19 cellular contexts compared by ENCODE assay signal in the genomic region with DNA sequence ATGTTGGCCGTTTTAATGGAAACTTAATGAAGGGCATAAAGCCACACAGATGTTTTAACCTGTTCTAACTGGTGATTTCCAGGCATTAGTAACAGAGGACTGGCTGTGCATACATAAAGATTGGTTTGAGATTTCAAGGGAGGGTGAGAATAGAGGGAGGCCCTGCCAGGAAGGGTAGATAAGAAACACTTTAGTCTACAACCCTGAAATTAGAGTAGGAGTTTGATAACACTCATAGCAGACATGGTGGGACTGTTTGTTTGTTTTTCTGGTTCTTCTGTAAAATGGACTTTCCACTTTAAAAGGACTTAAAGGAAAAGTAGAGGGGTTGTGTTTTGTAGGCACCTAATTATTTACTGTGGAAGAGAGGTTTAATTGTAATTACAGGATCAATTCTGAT. TPM values are rescaled to one million over a fixed set of nuclear protein-coding genes. Genes with fewer than 3 reads are reported as not detected.
"Had no signal": no experiment of that assay in that cellular context is flagged by ENCODE, and none has a peak within 500 bp of the region (broad histone marks: within the 10 kb centered on the region; RNA-seq: fewer than 3 reads in every experiment).

No MANE protein-coding gene starts in this region.

- H3K9me3 ChIP-seq: ovary, right atrium auricular region, sigmoid colon, testis, tibial nerve had no signal

- H3K27me3 ChIP-seq: hepatocyte, ovary, right atrium auricular region, sigmoid colon, testis, tibial nerve had no signal

- H3K27ac ChIP-seq: hepatocyte, ovary, right atrium auricular region, sigmoid colon, skin epidermis, testis, tibial nerve had no signal

- H3K4me2 ChIP-seq: hepatocyte had no signal

- H3K4me3 ChIP-seq: hepatocyte, ovary, right atrium auricular region, sigmoid colon, skin epidermis, testis, tibial nerve had no signal

- DNase-seq: effector memory CD8-positive, alpha-beta T cell; erythroblast; foreskin melanocyte; head of caudate nucleus; left colon; naive thymus-derived CD4-positive, alpha-beta T cell; nucleus accumbens; ovary; sigmoid colon; stimulated activated CD4-positive, alpha-beta T cell treated with anti-CD3 and anti-CD28 coated beads, Interleukin-2, amount 100 ng/mL, for 24 hours; stimulated activated CD4-positive, alpha-beta T cell treated with anti-CD3 and anti-CD28 coated beads, Interleukin-4, amount 100 ng/mL, for 4 hours; stimulated activated naive B cell treated with anti-CD40 and anti-IgM and Interleukin-4, amounts not matched to agents 10 μg/mL and 1 μg/mL and 100 μg/mL, for 72 hours; stimulated activated naive CD8-positive, alpha-beta T cell treated with anti-CD3 and anti-CD28 coated beads, Interleukin-15, amount 100 ng/mL, for 72 hours; testis had no signal

- H3K4me1 ChIP-seq: right atrium auricular region, sigmoid colon, testis, tibial nerve had no signal

- FAIRE-seq: endothelial cell of umbilical vein had no signal

- H3K79me2 ChIP-seq: hepatocyte had no signal

- H3K36me3 ChIP-seq: ovary, right atrium auricular region, sigmoid colon had no signal

RNA-seq across cellular contexts. Expression of gene SLC4A4, which starts 16.2 kb away (rescaled TPM):
- polyA plus RNA-seq: endothelial cell of umbilical vein; naive thymus-derived CD4-positive, alpha-beta T cell had no signal
